In genomic region chr2:49796221-49796705, GRCh38 we compare ENCODE assay signal across 18 cellular contexts.
"Had no signal": no experiment of that assay in that cellular context is flagged by ENCODE, and none has a peak within 500 bp of the region (broad histone marks: within the 10 kb centered on the region; RNA-seq: fewer than 3 reads in every experiment).

No MANE protein-coding gene starts in this region.

- H3K9me3 ChIP-seq: esophagus muscularis mucosa, gastroesophageal sphincter, heart left ventricle, right atrium auricular region, thyroid gland had no signal

- H3K36me3 ChIP-seq: esophagus muscularis mucosa, gastroesophageal sphincter, heart left ventricle, right atrium auricular region, thyroid gland had no signal

- DNase-seq: activated B cell treated with CpG ODN at 0.5 μM for 24 hours; activated CD4-positive, alpha-beta memory T cell treated with anti-CD3 and anti-CD28 coated beads, Interleukin-2, amount 10 ng/mL, durations not matched to agents 7 days and 5 days; activated CD4-positive, alpha-beta T cell treated with anti-CD3 and anti-CD28 coated beads for 48 hours; activated CD8-positive, alpha-beta memory T cell treated with anti-CD3 and anti-CD28 coated beads, Interleukin-2, amount 10 ng/mL, durations not matched to agents 7 days and 5 days; activated naive CD4-positive, alpha-beta T cell; activated naive CD8-positive, alpha-beta T cell treated with anti-CD3 and anti-CD28 coated beads for 36 hours; cerebellar nuclear complex; cortex of kidney; effector CD8-positive, alpha-beta T cell; heart left ventricle; stimulated activated CD4-positive, alpha-beta T cell treated with anti-CD3 and anti-CD28 coated beads, Interleukin-2, amount 100 ng/mL, for 24 hours; stimulated activated naive CD4-positive, alpha-beta T cell treated with Interleukin-2 at 50 U/mL for 16 hours; T-helper 1 cell; T-helper 9 cell; thyroid gland had no signal

- H3K27ac ChIP-seq: esophagus muscularis mucosa, gastroesophageal sphincter, heart left ventricle, right atrium auricular region, thyroid gland had no signal

- H3K27me3 ChIP-seq: esophagus muscularis mucosa, gastroesophageal sphincter, heart left ventricle, right atrium auricular region, thyroid gland had no signal

- H3K4me3 ChIP-seq: esophagus muscularis mucosa, gastroesophageal sphincter, heart left ventricle, right atrium auricular region, thyroid gland had no signal

- H3K4me1 ChIP-seq: esophagus muscularis mucosa, gastroesophageal sphincter, heart left ventricle, right atrium auricular region, thyroid gland had no signal
